ENCODE assay signal across 4 cellular contexts in genomic region chr11:28808771-28809170, GRCh38.
TF ChIP-seq lines count a peak whose summit lies in the region.

No MANE protein-coding gene starts in this region.

TF ChIP-seq in SK-N-SH, 30 proteins besides CTCF, POLR2A, EP300 and RAD21:
- no peak for TF ChIP-seq ZBTB33 (IDR thresholded peaks at IDR 0.05; ENCODE audit: borderline replicate concordance, low read depth)
- no peak for TF ChIP-seq YY1 (IDR thresholded peaks at IDR 0.05; ENCODE audit: low read depth)
- TF ChIP-seq TAF1 (IDR thresholded peaks at IDR 0.05; ENCODE audit: borderline replicate concordance, low read depth, low read length) = no peak
- no peak for TF ChIP-seq ELF1 (IDR thresholded peaks at IDR 0.05)
- TF ChIP-seq RCOR1 (IDR thresholded peaks at IDR 0.05; ENCODE audit: low read length) = no peak
- TF ChIP-seq FOXM1 (IDR thresholded peaks at IDR 0.05; ENCODE audit: low read depth) = no peak
- no peak for TF ChIP-seq TCF12 (IDR thresholded peaks at IDR 0.05)
- TF ChIP-seq MAX (IDR thresholded peaks at IDR 0.05; ENCODE audit: low read depth) = no peak
- no peak for TF ChIP-seq IRF3 (IDR thresholded peaks at IDR 0.05; ENCODE audit: low read depth, low read length)
- TF ChIP-seq PBX3 (IDR thresholded peaks at IDR 0.05) = no peak
- TF ChIP-seq RXRA (IDR thresholded peaks at IDR 0.05; ENCODE audit: borderline replicate concordance, low read depth) = no peak
- no peak for TF ChIP-seq POLR2AphosphoS5 (IDR thresholded peaks at IDR 0.05; ENCODE audit: low read depth, low read length)

TF ChIP-seq in SK-N-SH treated with all-trans-retinoic acid at 6 μM for 48 hours, 23 proteins besides CTCF, POLR2A, EP300 and RAD21:
- TF ChIP-seq ISL1 (CRISPR knock-in tag; IDR thresholded peaks at IDR 0.05) (no peak), ZFP30 (CRISPR knock-in tag; IDR thresholded peaks at IDR 0.05) (no peak)

TF ChIP-seq in IMR-90, 13 proteins besides CTCF, POLR2A, EP300 and RAD21:
- TF ChIP-seq ELK1 (IDR thresholded peaks at IDR 0.05; ENCODE audit: borderline replicate concordance, low read depth, low read length) (no peak), USF2 (IDR thresholded peaks at IDR 0.05; ENCODE audit: low read depth, low read length) (no peak), MXI1 (IDR thresholded peaks at IDR 0.05; ENCODE audit: borderline replicate concordance, low read depth, low read length) (no peak), CEBPB (IDR thresholded peaks at IDR 0.05; ENCODE audit: low read depth, low read length) (no peak), BHLHE40 (IDR thresholded peaks at IDR 0.05; ENCODE audit: low read depth, low read length) (no peak), MAFK (IDR thresholded peaks at IDR 0.05; ENCODE audit: low read depth, low read length) (no peak), RCOR1 (IDR thresholded peaks at IDR 0.05; ENCODE audit: insufficient replicate concordance, low read length) (no peak), MAZ (IDR thresholded peaks at IDR 0.05; ENCODE audit: borderline replicate concordance, low read depth, low read length) (no peak), CHD1 (IDR thresholded peaks at IDR 0.05; ENCODE audit: low read depth, low read length) (no peak), FOS (IDR thresholded peaks at IDR 0.05; ENCODE audit: low read depth, low read length) (no peak), SMC3 (IDR thresholded peaks at IDR 0.05; ENCODE audit: low read depth, low read length) (no peak), NFE2L2 (IDR thresholded peaks at IDR 0.05; ENCODE audit: low read depth, low read length) (no peak)
TF ChIP-seq in IMR-90: peak in this region for 0.

TF ChIP-seq in WTC11, 78 proteins besides CTCF, POLR2A, EP300 and RAD21:
- TF ChIP-seq FOXK1 (CRISPR knock-in tag; IDR thresholded peaks at IDR 0.05) = no peak
- TF ChIP-seq GRHL2 (CRISPR knock-in tag; IDR thresholded peaks at IDR 0.05; ENCODE audit: insufficient replicate concordance, severe bottlenecking) = no peak
- TF ChIP-seq AFF4 (CRISPR knock-in tag; IDR thresholded peaks at IDR 0.05; ENCODE audit: borderline replicate concordance) = no peak
TF ChIP-seq in WTC11: peak in this region for 0.
